Comparison of ENCODE assay signal across 1 cellular context in the genomic region with DNA sequence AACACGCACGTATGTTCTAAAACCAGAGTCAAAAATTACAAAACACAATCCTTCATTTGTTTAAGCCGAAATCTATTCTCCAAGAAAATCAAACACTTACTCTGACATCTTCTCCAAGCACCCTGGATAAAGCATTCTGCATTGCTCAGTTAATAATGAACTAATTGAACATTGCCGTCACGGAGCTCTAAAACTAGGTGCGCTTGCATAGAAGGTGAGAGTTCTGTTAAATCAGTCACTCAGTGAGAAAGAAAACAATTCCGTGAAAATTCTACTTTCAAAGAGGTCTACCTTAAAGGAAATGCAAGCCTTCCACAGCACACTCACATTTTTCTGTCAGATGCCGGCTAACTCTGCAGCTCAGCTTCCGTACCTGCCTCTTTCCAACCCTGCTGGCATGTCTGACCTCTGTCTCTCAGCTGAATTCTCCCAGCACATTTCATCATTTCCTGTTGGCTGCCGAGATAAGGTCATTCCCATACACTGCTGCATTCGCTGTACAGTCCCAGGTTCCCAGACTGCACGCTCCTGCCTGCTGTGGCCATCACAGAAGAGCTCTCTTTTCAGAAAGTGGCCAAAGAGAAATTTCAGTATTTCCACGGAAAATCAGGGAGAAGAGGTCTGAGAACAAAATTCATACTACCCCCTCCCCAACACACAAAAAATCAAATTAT.
TF ChIP-seq lines count a peak whose summit lies in the region.

No MANE protein-coding gene starts in this region.

TF ChIP-seq in HepG2, 621 proteins besides CTCF, POLR2A, EP300 and RAD21 (continued from another document and continues in another):
- 0 out of 2 replicates have a peak, but pooled peaks have one; percentile 33 for TF ChIP-seq ZNF230 (CRISPR knock-in tag; IDR thresholded peaks at IDR 0.05)
- 0 out of 2 replicates have a peak, but pooled peaks have one; percentile 11 for TF ChIP-seq MAFF (IDR thresholded peaks at IDR 0.05; ENCODE audit: low read depth, low read length)
- no peak for TF ChIP-seq HHEX (CRISPR knock-in tag; IDR thresholded peaks at IDR 0.05)
- peak; percentile 21; the same call in 1 of the 2 replicates for TF ChIP-seq ZSCAN9 (CRISPR knock-in tag; IDR thresholded peaks at IDR 0.05; ENCODE audit: borderline replicate concordance)
- no peak for TF ChIP-seq MED8 (CRISPR knock-in tag; IDR thresholded peaks at IDR 0.05; ENCODE audit: insufficient replicate concordance)
- TF ChIP-seq BCL6 (CRISPR knock-in tag; IDR thresholded peaks at IDR 0.05) = peak; percentile 86
- TF ChIP-seq, protein P1, sequence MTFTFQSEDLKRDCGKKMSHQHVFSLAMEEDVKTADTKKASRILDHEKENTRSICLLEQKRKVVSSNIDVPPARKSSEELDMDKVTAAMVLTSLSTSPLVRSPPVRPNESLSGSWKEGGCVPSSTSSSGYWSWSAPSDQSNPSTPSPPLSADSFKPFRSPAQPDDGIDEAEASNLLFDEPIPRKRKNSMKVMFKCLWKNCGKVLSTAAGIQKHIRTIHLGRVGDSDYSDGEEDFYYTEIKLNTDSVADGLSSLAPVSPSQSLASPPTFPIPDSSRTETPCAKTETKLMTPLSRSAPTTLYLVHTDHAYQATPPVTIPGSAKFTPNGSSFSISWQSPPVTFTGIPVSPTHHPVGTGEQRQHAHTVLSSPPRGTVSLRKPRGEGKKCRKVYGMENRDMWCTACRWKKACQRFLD (CRISPR knock-in tag; IDR thresholded peaks at IDR 0.05; ENCODE audit: borderline replicate concordance) = no peak
- TF ChIP-seq, protein P2, sequence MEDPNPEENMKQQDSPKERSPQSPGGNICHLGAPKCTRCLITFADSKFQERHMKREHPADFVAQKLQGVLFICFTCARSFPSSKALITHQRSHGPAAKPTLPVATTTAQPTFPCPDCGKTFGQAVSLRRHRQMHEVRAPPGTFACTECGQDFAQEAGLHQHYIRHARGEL (CRISPR knock-in tag; IDR thresholded peaks at IDR 0.05) = no peak
- TF ChIP-seq PCBP2 (optimal IDR thresholded peaks at IDR 0.05; ENCODE audit: low read depth, low read length, poor library complexity, severe bottlenecking) = no peak
- TF ChIP-seq MIER3 (CRISPR knock-in tag; IDR thresholded peaks at IDR 0.05; ENCODE audit: borderline replicate concordance) = peak; percentile 83; the same call in 1 of the 2 replicates
- TF ChIP-seq, protein P3, sequence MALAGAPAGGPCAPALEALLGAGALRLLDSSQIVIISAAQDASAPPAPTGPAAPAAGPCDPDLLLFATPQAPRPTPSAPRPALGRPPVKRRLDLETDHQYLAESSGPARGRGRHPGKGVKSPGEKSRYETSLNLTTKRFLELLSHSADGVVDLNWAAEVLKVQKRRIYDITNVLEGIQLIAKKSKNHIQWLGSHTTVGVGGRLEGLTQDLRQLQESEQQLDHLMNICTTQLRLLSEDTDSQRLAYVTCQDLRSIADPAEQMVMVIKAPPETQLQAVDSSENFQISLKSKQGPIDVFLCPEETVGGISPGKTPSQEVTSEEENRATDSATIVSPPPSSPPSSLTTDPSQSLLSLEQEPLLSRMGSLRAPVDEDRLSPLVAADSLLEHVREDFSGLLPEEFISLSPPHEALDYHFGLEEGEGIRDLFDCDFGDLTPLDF (CRISPR knock-in tag; IDR thresholded peaks at IDR 0.05) = no peak
- TF ChIP-seq, protein P4, sequence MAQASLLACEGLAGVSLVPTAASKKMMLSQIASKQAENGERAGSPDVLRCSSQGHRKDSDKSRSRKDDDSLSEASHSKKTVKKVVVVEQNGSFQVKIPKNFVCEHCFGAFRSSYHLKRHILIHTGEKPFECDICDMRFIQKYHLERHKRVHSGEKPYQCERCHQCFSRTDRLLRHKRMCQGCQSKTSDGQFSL (CRISPR knock-in tag; IDR thresholded peaks at IDR 0.05) = no peak
- TF ChIP-seq, protein P5, sequence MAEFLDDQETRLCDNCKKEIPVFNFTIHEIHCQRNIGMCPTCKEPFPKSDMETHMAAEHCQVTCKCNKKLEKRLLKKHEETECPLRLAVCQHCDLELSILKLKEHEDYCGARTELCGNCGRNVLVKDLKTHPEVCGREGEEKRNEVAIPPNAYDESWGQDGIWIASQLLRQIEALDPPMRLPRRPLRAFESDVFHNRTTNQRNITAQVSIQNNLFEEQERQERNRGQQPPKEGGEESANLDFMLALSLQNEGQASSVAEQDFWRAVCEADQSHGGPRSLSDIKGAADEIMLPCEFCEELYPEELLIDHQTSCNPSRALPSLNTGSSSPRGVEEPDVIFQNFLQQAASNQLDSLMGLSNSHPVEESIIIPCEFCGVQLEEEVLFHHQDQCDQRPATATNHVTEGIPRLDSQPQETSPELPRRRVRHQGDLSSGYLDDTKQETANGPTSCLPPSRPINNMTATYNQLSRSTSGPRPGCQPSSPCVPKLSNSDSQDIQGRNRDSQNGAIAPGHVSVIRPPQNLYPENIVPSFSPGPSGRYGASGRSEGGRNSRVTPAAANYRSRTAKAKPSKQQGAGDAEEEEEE (CRISPR knock-in tag; IDR thresholded peaks at IDR 0.05; ENCODE audit: borderline replicate concordance) = no peak
- TF ChIP-seq FIP1L1 (IDR thresholded peaks at IDR 0.05; ENCODE audit: borderline replicate concordance, insufficient read depth, low read depth, low read length) = no peak
- no peak for TF ChIP-seq ZBTB42 (CRISPR knock-in tag; IDR thresholded peaks at IDR 0.05)
- no peak for TF ChIP-seq EED (CRISPR knock-in tag; IDR thresholded peaks at IDR 0.05)
- TF ChIP-seq KDM5B (CRISPR knock-in tag; IDR thresholded peaks at IDR 0.05; ENCODE audit: borderline replicate concordance) = no peak
- TF ChIP-seq ZBTB8A (CRISPR knock-in tag; IDR thresholded peaks at IDR 0.05; ENCODE audit: borderline replicate concordance, low read depth) = no peak
- TF ChIP-seq, protein P6, sequence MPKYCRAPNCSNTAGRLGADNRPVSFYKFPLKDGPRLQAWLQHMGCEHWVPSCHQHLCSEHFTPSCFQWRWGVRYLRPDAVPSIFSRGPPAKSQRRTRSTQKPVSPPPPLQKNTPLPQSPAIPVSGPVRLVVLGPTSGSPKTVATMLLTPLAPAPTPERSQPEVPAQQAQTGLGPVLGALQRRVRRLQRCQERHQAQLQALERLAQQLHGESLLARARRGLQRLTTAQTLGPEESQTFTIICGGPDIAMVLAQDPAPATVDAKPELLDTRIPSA (CRISPR knock-in tag; IDR thresholded peaks at IDR 0.05; ENCODE audit: borderline replicate concordance) = no peak
- TF ChIP-seq MTF2 (CRISPR knock-in tag; IDR thresholded peaks at IDR 0.05; ENCODE audit: borderline replicate concordance) = no peak
- TF ChIP-seq ZFAT (CRISPR knock-in tag; conservative IDR thresholded peaks at IDR 0.05) = no peak
- TF ChIP-seq, protein P7, sequence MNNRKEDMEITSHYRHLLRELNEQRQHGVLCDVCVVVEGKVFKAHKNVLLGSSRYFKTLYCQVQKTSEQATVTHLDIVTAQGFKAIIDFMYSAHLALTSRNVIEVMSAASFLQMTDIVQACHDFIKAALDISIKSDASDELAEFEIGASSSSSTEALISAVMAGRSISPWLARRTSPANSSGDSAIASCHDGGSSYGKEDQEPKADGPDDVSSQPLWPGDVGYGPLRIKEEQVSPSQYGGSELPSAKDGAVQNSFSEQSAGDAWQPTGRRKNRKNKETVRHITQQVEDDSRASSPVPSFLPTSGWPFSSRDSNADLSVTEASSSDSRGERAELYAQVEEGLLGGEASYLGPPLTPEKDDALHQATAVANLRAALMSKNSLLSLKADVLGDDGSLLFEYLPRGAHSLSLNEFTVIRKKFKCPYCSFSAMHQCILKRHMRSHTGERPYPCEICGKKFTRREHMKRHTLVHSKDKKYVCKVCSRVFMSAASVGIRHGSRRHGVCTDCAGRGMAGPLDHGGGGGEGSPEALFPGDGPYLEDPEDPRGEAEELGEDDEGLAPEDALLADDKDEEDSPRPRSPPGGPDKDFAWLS (CRISPR knock-in tag; IDR thresholded peaks at IDR 0.05; ENCODE audit: borderline replicate concordance) = no peak
- TF ChIP-seq ZNF614 (CRISPR knock-in tag; IDR thresholded peaks at IDR 0.05; ENCODE audit: borderline replicate concordance) = peak; percentile 66; the same call in 1 of the 2 replicates
- no peak for TF ChIP-seq ZNF10 (CRISPR knock-in tag; IDR thresholded peaks at IDR 0.05; ENCODE audit: borderline replicate concordance, low read depth)
- no peak for TF ChIP-seq ONECUT2 (CRISPR knock-in tag; IDR thresholded peaks at IDR 0.05)
- TF ChIP-seq, protein P8, sequence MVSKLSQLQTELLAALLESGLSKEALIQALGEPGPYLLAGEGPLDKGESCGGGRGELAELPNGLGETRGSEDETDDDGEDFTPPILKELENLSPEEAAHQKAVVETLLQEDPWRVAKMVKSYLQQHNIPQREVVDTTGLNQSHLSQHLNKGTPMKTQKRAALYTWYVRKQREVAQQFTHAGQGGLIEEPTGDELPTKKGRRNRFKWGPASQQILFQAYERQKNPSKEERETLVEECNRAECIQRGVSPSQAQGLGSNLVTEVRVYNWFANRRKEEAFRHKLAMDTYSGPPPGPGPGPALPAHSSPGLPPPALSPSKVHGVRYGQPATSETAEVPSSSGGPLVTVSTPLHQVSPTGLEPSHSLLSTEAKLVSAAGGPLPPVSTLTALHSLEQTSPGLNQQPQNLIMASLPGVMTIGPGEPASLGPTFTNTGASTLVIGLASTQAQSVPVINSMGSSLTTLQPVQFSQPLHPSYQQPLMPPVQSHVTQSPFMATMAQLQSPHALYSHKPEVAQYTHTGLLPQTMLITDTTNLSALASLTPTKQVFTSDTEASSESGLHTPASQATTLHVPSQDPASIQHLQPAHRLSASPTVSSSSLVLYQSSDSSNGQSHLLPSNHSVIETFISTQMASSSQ (IDR thresholded peaks at IDR 0.05; ENCODE audit: low read depth) = no peak
- TF ChIP-seq, protein P8 (CRISPR knock-in tag; IDR thresholded peaks at IDR 0.05; ENCODE audit: borderline replicate concordance) = peak; percentile 44; the same call in 1 of the 2 replicates
- TF ChIP-seq, protein P9, sequence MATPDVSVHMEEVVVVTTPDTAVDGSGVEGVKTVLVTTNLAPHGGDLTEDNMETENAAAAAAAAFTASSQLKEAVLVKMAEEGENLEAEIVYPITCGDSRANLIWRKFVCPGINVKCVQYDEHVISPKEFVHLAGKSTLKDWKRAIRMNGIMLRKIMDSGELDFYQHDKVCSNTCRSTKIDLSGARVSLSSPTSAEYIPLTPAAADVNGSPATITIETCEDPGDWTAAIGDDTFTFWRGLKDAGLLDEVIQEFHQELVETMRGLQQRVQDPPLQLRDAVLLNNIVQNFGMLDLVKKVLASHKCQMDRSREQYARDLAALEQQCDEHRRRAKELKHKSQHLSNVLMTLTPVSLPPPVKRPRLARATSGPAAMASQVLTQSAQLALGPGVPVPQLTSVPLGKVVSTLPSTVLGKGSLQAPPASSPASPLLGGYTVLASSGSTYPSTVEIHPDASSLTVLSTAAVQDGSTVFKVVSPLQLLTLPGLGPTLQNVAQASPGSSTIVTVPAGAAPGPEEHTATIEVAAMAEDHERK (CRISPR knock-in tag; IDR thresholded peaks at IDR 0.05; ENCODE audit: low read depth) = 0 out of 2 replicates have a peak, but pooled peaks have one; percentile 36
- TF ChIP-seq ZNF761 (CRISPR knock-in tag; conservative IDR thresholded peaks at IDR 0.05) = no peak
- TF ChIP-seq NR1H2 (CRISPR knock-in tag; IDR thresholded peaks at IDR 0.05; ENCODE audit: borderline replicate concordance, low read depth) = no peak
- TF ChIP-seq FLYWCH1 (CRISPR knock-in tag; IDR thresholded peaks at IDR 0.05) = no peak
- TF ChIP-seq, protein P10, sequence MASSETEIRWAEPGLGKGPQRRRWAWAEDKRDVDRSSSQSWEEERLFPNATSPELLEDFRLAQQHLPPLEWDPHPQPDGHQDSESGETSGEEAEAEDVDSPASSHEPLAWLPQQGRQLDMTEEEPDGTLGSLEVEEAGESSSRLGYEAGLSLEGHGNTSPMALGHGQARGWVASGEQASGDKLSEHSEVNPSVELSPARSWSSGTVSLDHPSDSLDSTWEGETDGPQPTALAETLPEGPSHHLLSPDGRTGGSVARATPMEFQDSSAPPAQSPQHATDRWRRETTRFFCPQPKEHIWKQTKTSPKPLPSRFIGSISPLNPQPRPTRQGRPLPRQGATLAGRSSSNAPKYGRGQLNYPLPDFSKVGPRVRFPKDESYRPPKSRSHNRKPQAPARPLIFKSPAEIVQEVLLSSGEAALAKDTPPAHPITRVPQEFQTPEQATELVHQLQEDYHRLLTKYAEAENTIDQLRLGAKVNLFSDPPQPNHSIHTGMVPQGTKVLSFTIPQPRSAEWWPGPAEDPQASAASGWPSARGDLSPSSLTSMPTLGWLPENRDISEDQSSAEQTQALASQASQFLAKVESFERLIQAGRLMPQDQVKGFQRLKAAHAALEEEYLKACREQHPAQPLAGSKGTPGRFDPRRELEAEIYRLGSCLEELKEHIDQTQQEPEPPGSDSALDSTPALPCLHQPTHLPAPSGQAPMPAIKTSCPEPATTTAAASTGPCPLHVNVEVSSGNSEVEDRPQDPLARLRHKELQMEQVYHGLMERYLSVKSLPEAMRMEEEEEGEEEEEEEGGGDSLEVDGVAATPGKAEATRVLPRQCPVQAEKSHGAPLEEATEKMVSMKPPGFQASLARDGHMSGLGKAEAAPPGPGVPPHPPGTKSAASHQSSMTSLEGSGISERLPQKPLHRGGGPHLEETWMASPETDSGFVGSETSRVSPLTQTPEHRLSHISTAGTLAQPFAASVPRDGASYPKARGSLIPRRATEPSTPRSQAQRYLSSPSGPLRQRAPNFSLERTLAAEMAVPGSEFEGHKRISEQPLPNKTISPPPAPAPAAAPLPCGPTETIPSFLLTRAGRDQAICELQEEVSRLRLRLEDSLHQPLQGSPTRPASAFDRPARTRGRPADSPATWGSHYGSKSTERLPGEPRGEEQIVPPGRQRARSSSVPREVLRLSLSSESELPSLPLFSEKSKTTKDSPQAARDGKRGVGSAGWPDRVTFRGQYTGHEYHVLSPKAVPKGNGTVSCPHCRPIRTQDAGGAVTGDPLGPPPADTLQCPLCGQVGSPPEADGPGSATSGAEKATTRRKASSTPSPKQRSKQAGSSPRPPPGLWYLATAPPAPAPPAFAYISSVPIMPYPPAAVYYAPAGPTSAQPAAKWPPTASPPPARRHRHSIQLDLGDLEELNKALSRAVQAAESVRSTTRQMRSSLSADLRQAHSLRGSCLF (CRISPR knock-in tag; IDR thresholded peaks at IDR 0.05; ENCODE audit: borderline replicate concordance) = no peak
- TF ChIP-seq, protein P11, sequence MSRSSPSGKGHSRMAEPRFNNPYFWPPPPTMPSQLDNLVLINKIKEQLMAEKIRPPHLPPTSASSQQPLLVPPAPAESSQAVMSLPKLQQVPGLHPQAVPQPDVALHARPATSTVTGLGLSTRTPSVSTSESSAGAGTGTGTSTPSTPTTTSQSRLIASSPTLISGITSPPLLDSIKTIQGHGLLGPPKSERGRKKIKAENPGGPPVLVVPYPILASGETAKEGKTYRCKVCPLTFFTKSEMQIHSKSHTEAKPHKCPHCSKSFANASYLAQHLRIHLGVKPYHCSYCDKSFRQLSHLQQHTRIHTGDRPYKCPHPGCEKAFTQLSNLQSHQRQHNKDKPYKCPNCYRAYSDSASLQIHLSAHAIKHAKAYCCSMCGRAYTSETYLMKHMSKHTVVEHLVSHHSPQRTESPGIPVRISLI (CRISPR knock-in tag; IDR thresholded peaks at IDR 0.05; ENCODE audit: borderline replicate concordance) = no peak
